23 cellular contexts compared by ENCODE assay signal in genomic region chr5:13932006-13932405, GRCh38. TPM values are rescaled to one million over a fixed set of nuclear protein-coding genes. Genes with fewer than 3 reads are reported as not detected.
DNase-seq lines count a peak whose midpoint lies in the region; FAIRE-seq and TF ChIP-seq lines count a peak whose summit lies in the region.
"Had no signal": no experiment of that assay in that cellular context is flagged by ENCODE, and none has a peak within 500 bp of the region (broad histone marks: within the 10 kb centered on the region; RNA-seq: fewer than 3 reads in every experiment).

No MANE protein-coding gene starts in this region.

- no peaks in the 10 kb centered on the region; the same call in 1 of the 2 replicates for H3K9me2 ChIP-seq in GM23248 (ENCODE audit: insufficient read depth)

- no peaks in the 10 kb centered on the region for H3K27me3 ChIP-seq in keratinocyte (ENCODE audit: control insufficient read depth, extremely low read depth, insufficient read depth, low read length)
- no peaks in the 10 kb centered on the region for H3K27me3 ChIP-seq in GM23248 (replicated peaks; ENCODE audit: insufficient read depth)
- H3K27me3 ChIP-seq: BLaER1 treated with 17β-estradiol and CSF1 and Interleukin-3, amounts not matched to agents 10 nM and 100 nM had no signal

- H3K9ac ChIP-seq in keratinocyte (ENCODE audit: control insufficient read depth, extremely low read depth, insufficient read depth, low read length) (no peak overlapping the region), GM23248 (no peak overlapping the region)
- H3K9ac ChIP-seq: BLaER1 treated with 17β-estradiol and CSF1 and Interleukin-3, amounts not matched to agents 10 nM and 100 nM had no signal

- in situ Hi-C loops in GM23248 (cut with MboI) = no loop called here

- H3K4me3 ChIP-seq in keratinocyte (ENCODE audit: control insufficient read depth in 2 of 3, extremely low read depth in 1 of 3, insufficient read depth in 2 of 3, low read depth in 1 of 3, low read length in 3 of 3) (no peak overlapping the region), GM23248 (no peak overlapping the region)
- H3K4me3 ChIP-seq: A549; BLaER1 treated with 17β-estradiol and CSF1 and Interleukin-3, amounts not matched to agents 10 nM and 100 nM had no signal

- H3K9me3 ChIP-seq in keratinocyte (ENCODE audit: control insufficient read depth, low read depth, low read length) (no peaks in the 10 kb centered on the region), GM23248 (ENCODE audit: low read depth) (no peaks in the 10 kb centered on the region)

- peaks cover 2% of the 10 kb centered on the region for H3K9me1 ChIP-seq in keratinocyte (ENCODE audit: control insufficient read depth, extremely low read depth, insufficient read depth, low read length)

- peak; percentile 34 for FAIRE-seq in keratinocyte (lab: Jason Lieb, UNC)
- FAIRE-seq: A549, D721Med, GM12892, GM19239 had no signal

- no peaks in the 10 kb centered on the region for H3K36me3 ChIP-seq in keratinocyte (ENCODE audit: control insufficient read depth in 2 of 2, extremely low read depth in 1 of 2, insufficient read depth in 2 of 2, low read length in 2 of 2)
- no peaks in the 10 kb centered on the region for H3K36me3 ChIP-seq in GM23248 (ENCODE audit: low read depth)
- H3K36me3 ChIP-seq: BLaER1 treated with 17β-estradiol and CSF1 and Interleukin-3, amounts not matched to agents 10 nM and 100 nM had no signal

- peak overlapping the region; percentile 74 for H3K27ac ChIP-seq in keratinocyte (ENCODE audit: control insufficient read depth, insufficient read depth, low read length)
- no peak overlapping the region for H3K27ac ChIP-seq in GM23248
- H3K27ac ChIP-seq: A549; BLaER1 treated with 17β-estradiol and CSF1 and Interleukin-3, amounts not matched to agents 10 nM and 100 nM; RWPE1 had no signal

- H3K36me3 Mint-ChIP-seq in brain = peaks cover 4% of the 10 kb centered on the region

- H3F3A ChIP-seq in GM23248 (ENCODE audit: insufficient read depth) = no peaks in the 10 kb centered on the region

- H3K79me2 ChIP-seq in keratinocyte (ENCODE audit: control insufficient read depth, insufficient read depth, low read length) = no peaks in the 10 kb centered on the region
- no peaks in the 10 kb centered on the region for H3K79me2 ChIP-seq in GM23248 (ENCODE audit: insufficient read depth)

- peak overlapping the region in 1 of 5 experiments; percentile 26 for H3K4me3 Mint-ChIP-seq in brain
- H3K4me3 Mint-ChIP-seq: CD4-positive, alpha-beta T cell had no signal

- DNase-seq in NCI-H1694 (lab: John Stamatoyannopoulos, UW) (peak; percentile 34), NCI-H2171 treated with DMSO at 0.1 percent for 48 hours (lab: John Stamatoyannopoulos, UW) (peak; percentile 57), keratinocyte (ENCODE audit: low read depth, low spot score) (no peak), GM23248 (no peak), NOMO-1 treated with DMSO at 0.1 percent for 48 hours (lab: John Stamatoyannopoulos, UW; ENCODE audit: unreplicated experiment) (no peak)
- no peak for DNase-seq in stimulated activated CD4-positive, alpha-beta T cell treated with anti-CD3 and anti-CD28 coated beads, Interleukin-4, amount 100 ng/mL, for 24 hours
- DNase-seq: AML-193; CD4-positive, alpha-beta T cell; EL; GF-D8; IMR-90; KG1; MM.1S; NCI-H2081; NCI-H526; SHP77 treated with DMSO at 0.1 percent for 48 hours had no signal

- peaks cover 0 to 29% (median 14%) of the 10 kb centered on the region in 5 experiments for H3K9me3 Mint-ChIP-seq in brain

- H3K27ac Mint-ChIP-seq in brain = peak overlapping the region in 3 of 5 experiments; percentile 44 to 87 (median 45)
- H3K27ac Mint-ChIP-seq: CD4-positive, alpha-beta T cell had no signal

- no peak for TF ChIP-seq CTCF in brain (conservative IDR thresholded peaks at IDR 0.05)
- TF ChIP-seq CTCF in keratinocyte (optimal IDR thresholded peaks at IDR 0.05 in 1 of 3, IDR thresholded peaks at IDR 0.05 in 1 of 3, conservative IDR thresholded peaks at IDR 0.05 in 1 of 3; ENCODE audit: extremely low read depth in 1 of 3, insufficient read depth in 2 of 3, low read length in 3 of 3) = no peak

- peaks cover 3% of the 10 kb centered on the region for H3K27me3 Mint-ChIP-seq in brain
- H3K27me3 Mint-ChIP-seq: CD4-positive, alpha-beta T cell had no signal

- H3K4me1 ChIP-seq in keratinocyte (ENCODE audit: control insufficient read depth, extremely low read depth, insufficient read depth, low read length) (peaks cover 29% of the 10 kb centered on the region), GM23248 (ENCODE audit: insufficient read depth) (no peaks in the 10 kb centered on the region)
- H3K4me1 ChIP-seq: A549; BLaER1 treated with 17β-estradiol and CSF1 and Interleukin-3, amounts not matched to agents 10 nM and 100 nM had no signal

- H3K4me1 Mint-ChIP-seq in brain = peaks cover 28% of the 10 kb centered on the region

- H2AFZ ChIP-seq in keratinocyte (ENCODE audit: control insufficient read depth, low read length) (peak overlapping the region; percentile 3), GM23248 (no peak overlapping the region)

- H3K4me2 ChIP-seq in keratinocyte (ENCODE audit: control insufficient read depth, extremely low read depth, insufficient read depth, low read depth, low read length) (peak overlapping the region; percentile 11), GM23248 (ENCODE audit: unreplicated experiment) (no peak overlapping the region)
- H3K4me2 ChIP-seq: A549; BLaER1 treated with 17β-estradiol and CSF1 and Interleukin-3, amounts not matched to agents 10 nM and 100 nM had no signal

- dilution Hi-C loops in keratinocyte (cut with MboI; ENCODE audit: extremely low pct_ligation_motif_present, low sequenced_read_pairs) = no loop called here

- H4K20me1 ChIP-seq in keratinocyte (ENCODE audit: control insufficient read depth, extremely low read depth, insufficient read depth, low read length) (no peaks in the 10 kb centered on the region), GM23248 (ENCODE audit: insufficient read depth) (no peaks in the 10 kb centered on the region)
- H4K20me1 ChIP-seq: BLaER1 treated with 17β-estradiol and CSF1 and Interleukin-3, amounts not matched to agents 10 nM and 100 nM had no signal

RNA-seq across cellular contexts. Expression of gene DNAH5, which starts 12.5 kb away (rescaled TPM):
- 0.41 TPM for polyA plus RNA-seq in brain (ENCODE audit: insufficient read depth, low read depth, low replicate concordance)
- polyA plus RNA-seq in keratinocyte = 0.49 to 0.73 TPM (median 0.67 TPM) in 3 replicates
- polyA plus RNA-seq in keratinocyte (2011; ENCODE audit: low read depth) = 0.12 TPM
- 0.27 and 0.46 TPM in 2 replicates for polyA plus RNA-seq in keratinocyte (2011; cell fraction: cytosol; rRNA removed)
- polyA plus RNA-seq in keratinocyte (2011; cell fraction: nucleus; rRNA removed) = 0.80 and 0.88 TPM in 2 replicates
- 0.04 and 0.92 TPM in 2 replicates for polyA plus RNA-seq in keratinocyte (2012; ENCODE audit: low replicate concordance)
- polyA minus RNA-seq in keratinocyte = 0.07 to 1.9 TPM (median 0.99 TPM) in 3 replicates
- 0.38 TPM for polyA minus RNA-seq in keratinocyte (2011; cell fraction: cytosol; rRNA and poly(A)+ RNA removed)
- polyA minus RNA-seq in keratinocyte (2011; cell fraction: nucleus; rRNA and poly(A)+ RNA removed) = 1.5 and 2.9 TPM in 2 replicates
- 0.13 and 1.4 TPM in 2 replicates for total RNA-seq in GM23248 (2014; rRNA removed; shearing (Covaris generic))
- polyA plus RNA-seq in GM23248 (2016; fragmentation: Nextera tagmentation; extraction: Ambion mirVana) = 1.5 and 1.7 TPM in 2 replicates
- total RNA-seq: CD4-positive, alpha-beta T cell had no signal

Comparison
In these comparisons a context has a peak if more than half of its experiments do, and no peak if none do; other contexts are left out.
1. DNase-seq: peak in NCI-H1694 (single experiment) and NCI-H2171 treated with DMSO at 0.1 percent for 48 hours (single experiment); none in keratinocyte (single experiment), GM23248 (single experiment), NOMO-1 treated with DMSO at 0.1 percent for 48 hours (single experiment) and stimulated activated CD4-positive, alpha-beta T cell treated with anti-CD3 and anti-CD28 coated beads, Interleukin-4, amount 100 ng/mL, for 24 hours (single experiment).